Comparison of ENCODE assay signal across 18 cellular contexts in genomic region chr11:76561245-76561644, GRCh38.
A peak's percentile ranks its signal among the peaks of the same experiment; 100 is the strongest.
DNase-seq lines count a peak whose midpoint lies in the region; ATAC-seq and TF ChIP-seq lines count a peak whose summit lies in the region.
"Had no signal": no experiment of that assay in that cellular context is flagged by ENCODE, and none has a peak within 500 bp of the region (broad histone marks: within the 10 kb centered on the region; RNA-seq: fewer than 3 reads in every experiment).

No MANE protein-coding gene starts in this region.

- H4K20me1 ChIP-seq in smooth muscle cell (ENCODE audit: low read depth) = no peaks in the 10 kb centered on the region

- intact Hi-C loops in activated CD4-positive, alpha-beta T cell treated with anti-CD3 and anti-CD28 coated beads for 36 hours (cut with DNase I, micrococcal nuclease) = no loop called here

- no peak for DNase-seq in activated CD4-positive, alpha-beta T cell treated with anti-CD3 and anti-CD28 coated beads for 36 hours
- DNase-seq in activated CD4-positive, alpha-beta T cell treated with anti-CD3 and anti-CD28 coated beads, Interleukin-2, amount 10 ng/mL, durations not matched to agents 7 days and 5 days = no peak
- no peak for DNase-seq in activated CD4-positive, alpha-beta memory T cell treated with anti-CD3 and anti-CD28 coated beads, Interleukin-2, amount 10 ng/mL, durations not matched to agents 7 days and 5 days
- DNase-seq in foreskin fibroblast = peak; percentile 27 to 72
- no peak for DNase-seq in smooth muscle cell (lab: John Stamatoyannopoulos, UW; ENCODE audit: unreplicated experiment)
- no peak for DNase-seq in NCI-H2227 treated with DMSO at 0.1 percent for 48 hours (lab: John Stamatoyannopoulos, UW)
- DNase-seq in brain microvascular endothelial cell = no peak
- DNase-seq: C1 segment of cervical spinal cord, GF-D8, KG1, NCI-H1417 treated with DMSO at 0.1 percent for 48 hours, NCI-H2029, NCI-H2171 treated with DMSO at 0.1 percent for 48 hours, NCI-H748 treated with DMSO at 0.1 percent for 48 hours, PC-3 had no signal

- H3K4me3 ChIP-seq in foreskin fibroblast (ENCODE audit: low read depth in 1 of 2, low read length in 2 of 2) = no peak overlapping the region
- H3K4me3 ChIP-seq in smooth muscle cell = no peak overlapping the region
- no peak overlapping the region for H3K4me3 ChIP-seq in brain microvascular endothelial cell (ENCODE audit: low read depth, low read length)
- H3K4me3 ChIP-seq: HAP-1 had no signal

- H3K4me3 Mint-ChIP-seq in activated CD4-positive, alpha-beta T cell treated with anti-CD3 and anti-CD28 coated beads for 36 hours = no peak overlapping the region
- H3K4me3 Mint-ChIP-seq in activated CD4-positive, alpha-beta T cell treated with anti-CD3 and anti-CD28 coated beads, Interleukin-2, amount 10 ng/mL, durations not matched to agents 7 days and 5 days = no peak overlapping the region
- no peak overlapping the region for H3K4me3 Mint-ChIP-seq in activated CD4-positive, alpha-beta memory T cell treated with anti-CD3 and anti-CD28 coated beads, Interleukin-2, amount 10 ng/mL, durations not matched to agents 7 days and 5 days

- 61% methylated on average over 8 of the region's 8 CpGs for WGBS in smooth muscle cell (ENCODE audit: low lambda C conversion rate)

- H3K9me3 ChIP-seq in smooth muscle cell (replicated peaks; ENCODE audit: low read depth) = no peaks in the 10 kb centered on the region
- H3K9me3 ChIP-seq: HAP-1 had no signal

- H3K79me2 ChIP-seq in smooth muscle cell (ENCODE audit: low read depth) = no peaks in the 10 kb centered on the region

- H3K27me3 ChIP-seq in smooth muscle cell (ENCODE audit: low read depth) = no peaks in the 10 kb centered on the region
- H3K27me3 ChIP-seq in brain microvascular endothelial cell (replicated peaks) = no peaks in the 10 kb centered on the region

- peak overlapping the region; percentile 20 for H3K27ac Mint-ChIP-seq in activated CD4-positive, alpha-beta T cell treated with anti-CD3 and anti-CD28 coated beads for 36 hours
- no peak overlapping the region for H3K27ac Mint-ChIP-seq in activated CD4-positive, alpha-beta T cell treated with anti-CD3 and anti-CD28 coated beads, Interleukin-2, amount 10 ng/mL, durations not matched to agents 7 days and 5 days
- peak overlapping the region; percentile 37 for H3K27ac Mint-ChIP-seq in activated CD4-positive, alpha-beta memory T cell treated with anti-CD3 and anti-CD28 coated beads, Interleukin-2, amount 10 ng/mL, durations not matched to agents 7 days and 5 days

- peaks cover 13% of the 10 kb centered on the region for H3K4me1 Mint-ChIP-seq in activated CD4-positive, alpha-beta T cell treated with anti-CD3 and anti-CD28 coated beads for 36 hours
- peaks cover 7% of the 10 kb centered on the region for H3K4me1 Mint-ChIP-seq in activated CD4-positive, alpha-beta T cell treated with anti-CD3 and anti-CD28 coated beads, Interleukin-2, amount 10 ng/mL, durations not matched to agents 7 days and 5 days
- peaks cover 45% of the 10 kb centered on the region for H3K4me1 Mint-ChIP-seq in activated CD4-positive, alpha-beta memory T cell treated with anti-CD3 and anti-CD28 coated beads, Interleukin-2, amount 10 ng/mL, durations not matched to agents 7 days and 5 days

- H3K27ac ChIP-seq in smooth muscle cell (ENCODE audit: low read depth) (peak overlapping the region; percentile 38), brain microvascular endothelial cell (no peak overlapping the region)
- H3K27ac ChIP-seq: 22Rv1 had no signal

- TF ChIP-seq CTCF in foreskin fibroblast (IDR thresholded peaks at IDR 0.05; ENCODE audit: low read depth, low read length) (no peak), smooth muscle cell (IDR thresholded peaks at IDR 0.05; ENCODE audit: borderline replicate concordance, insufficient read depth, poor library complexity, severe bottlenecking) (no peak), brain microvascular endothelial cell (IDR thresholded peaks at IDR 0.05; ENCODE audit: low read depth, low read length, missing control alignments) (no peak)

- no peaks in the 10 kb centered on the region for H3K9me3 Mint-ChIP-seq in activated CD4-positive, alpha-beta T cell treated with anti-CD3 and anti-CD28 coated beads for 36 hours (ENCODE audit: low read depth)
- H3K9me3 Mint-ChIP-seq in activated CD4-positive, alpha-beta T cell treated with anti-CD3 and anti-CD28 coated beads, Interleukin-2, amount 10 ng/mL, durations not matched to agents 7 days and 5 days = no peaks in the 10 kb centered on the region
- H3K9me3 Mint-ChIP-seq in activated CD4-positive, alpha-beta memory T cell treated with anti-CD3 and anti-CD28 coated beads, Interleukin-2, amount 10 ng/mL, durations not matched to agents 7 days and 5 days = no peaks in the 10 kb centered on the region

- CTCF ChIA-PET in activated CD4-positive, alpha-beta T cell treated with anti-CD3 and anti-CD28 coated beads for 36 hours (lab: Charles Lee) = interaction anchor here (0.7 to 1.2 kb wide), 2 partner anchors 8 to 160 kb away, joined by 3 read pairs; no protein-coding TSS in a partner anchor
- CTCF ChIA-PET in activated CD4-positive, alpha-beta T cell treated with anti-CD3 and anti-CD28 coated beads, Interleukin-2, amount 10 ng/mL, durations not matched to agents 7 days and 5 days (lab: Charles Lee) = no interaction called here
- CTCF ChIA-PET in activated CD4-positive, alpha-beta memory T cell treated with anti-CD3 and anti-CD28 coated beads, Interleukin-2, amount 10 ng/mL, durations not matched to agents 7 days and 5 days (lab: Charles Lee) = no interaction called here

- H3F3A ChIP-seq in smooth muscle cell (ENCODE audit: low read depth) = no peaks in the 10 kb centered on the region

- peaks cover 15% of the 10 kb centered on the region for H3K27me3 Mint-ChIP-seq in activated CD4-positive, alpha-beta T cell treated with anti-CD3 and anti-CD28 coated beads for 36 hours
- H3K27me3 Mint-ChIP-seq in activated CD4-positive, alpha-beta T cell treated with anti-CD3 and anti-CD28 coated beads, Interleukin-2, amount 10 ng/mL, durations not matched to agents 7 days and 5 days = peaks cover 15% of the 10 kb centered on the region
- H3K27me3 Mint-ChIP-seq in activated CD4-positive, alpha-beta memory T cell treated with anti-CD3 and anti-CD28 coated beads, Interleukin-2, amount 10 ng/mL, durations not matched to agents 7 days and 5 days = peaks cover 4% of the 10 kb centered on the region

- ATAC-seq in activated CD4-positive, alpha-beta T cell treated with anti-CD3 and anti-CD28 coated beads for 36 hours = no peak
- no peak for ATAC-seq in HG02938 (IDR thresholded peaks at IDR 0.05; ENCODE audit: unreplicated experiment)

- no peak overlapping the region for H3K9ac ChIP-seq in smooth muscle cell (ENCODE audit: low read depth)

- no peak overlapping the region for H2AFZ ChIP-seq in smooth muscle cell (ENCODE audit: low read depth)

- in situ Hi-C loops in brain microvascular endothelial cell (cut with HindIII; ENCODE audit: low pct_ligation_motif_present, low sequenced_read_pairs) = no loop called here

- no peak overlapping the region for H3K4me2 ChIP-seq in smooth muscle cell

- no peaks in the 10 kb centered on the region for H3K4me1 ChIP-seq in smooth muscle cell (ENCODE audit: low read depth)
- H3K4me1 ChIP-seq: HAP-1 had no signal

- POLR2A ChIA-PET in activated CD4-positive, alpha-beta T cell treated with anti-CD3 and anti-CD28 coated beads for 36 hours (lab: Charles Lee) = no interaction called here
- POLR2A ChIA-PET in activated CD4-positive, alpha-beta T cell treated with anti-CD3 and anti-CD28 coated beads, Interleukin-2, amount 10 ng/mL, durations not matched to agents 7 days and 5 days (lab: Charles Lee) = no interaction called here
- POLR2A ChIA-PET in activated CD4-positive, alpha-beta memory T cell treated with anti-CD3 and anti-CD28 coated beads, Interleukin-2, amount 10 ng/mL, durations not matched to agents 7 days and 5 days (lab: Charles Lee) = interaction anchor here (1.0 to 1.1 kb wide), 2 partner anchors 8 to 27 kb away, joined by 3 read pairs; no protein-coding TSS in a partner anchor

- H3K36me3 Mint-ChIP-seq in activated CD4-positive, alpha-beta T cell treated with anti-CD3 and anti-CD28 coated beads for 36 hours (ENCODE audit: low read depth) = no peaks in the 10 kb centered on the region
- H3K36me3 Mint-ChIP-seq in activated CD4-positive, alpha-beta T cell treated with anti-CD3 and anti-CD28 coated beads, Interleukin-2, amount 10 ng/mL, durations not matched to agents 7 days and 5 days (ENCODE audit: low read depth) = no peaks in the 10 kb centered on the region
- H3K36me3 Mint-ChIP-seq in activated CD4-positive, alpha-beta memory T cell treated with anti-CD3 and anti-CD28 coated beads, Interleukin-2, amount 10 ng/mL, durations not matched to agents 7 days and 5 days (ENCODE audit: low read depth) = peaks cover 12% of the 10 kb centered on the region

- H3K36me3 ChIP-seq in smooth muscle cell (ENCODE audit: low read depth) (no peaks in the 10 kb centered on the region), brain microvascular endothelial cell (replicated peaks) (no peaks in the 10 kb centered on the region)
- H3K36me3 ChIP-seq: HAP-1 had no signal

Comparison
In these comparisons a context has a peak if more than half of its experiments do, and no peak if none do; other contexts are left out.
1. DNase-seq: peak in foreskin fibroblast (2 of 2); none in activated CD4-positive, alpha-beta T cell treated with anti-CD3 and anti-CD28 coated beads for 36 hours (single experiment), activated CD4-positive, alpha-beta T cell treated with anti-CD3 and anti-CD28 coated beads, Interleukin-2, amount 10 ng/mL, durations not matched to agents 7 days and 5 days (single experiment), activated CD4-positive, alpha-beta memory T cell treated with anti-CD3 and anti-CD28 coated beads, Interleukin-2, amount 10 ng/mL, durations not matched to agents 7 days and 5 days (single experiment), smooth muscle cell (single experiment), NCI-H2227 treated with DMSO at 0.1 percent for 48 hours (single experiment) and brain microvascular endothelial cell (single experiment).